ENCODE assay signal across 1 cellular context in genomic region chr3:169524131-169524530, GRCh38.
A peak's percentile ranks its signal among the peaks of the same experiment; 100 is the strongest.
TF ChIP-seq lines count a peak whose summit lies in the region.

No MANE protein-coding gene starts in this region.

TF ChIP-seq in Ishikawa, 13 proteins besides CTCF, POLR2A, EP300 and RAD21:
- TF ChIP-seq REST (IDR thresholded peaks at IDR 0.05; ENCODE audit: low read depth) (no peak), CEBPB (IDR thresholded peaks at IDR 0.05) (peak; percentile 37; the same call in 1 of the 2 replicates)
